ENCODE assay signal across 8 cellular contexts in the genomic region with DNA sequence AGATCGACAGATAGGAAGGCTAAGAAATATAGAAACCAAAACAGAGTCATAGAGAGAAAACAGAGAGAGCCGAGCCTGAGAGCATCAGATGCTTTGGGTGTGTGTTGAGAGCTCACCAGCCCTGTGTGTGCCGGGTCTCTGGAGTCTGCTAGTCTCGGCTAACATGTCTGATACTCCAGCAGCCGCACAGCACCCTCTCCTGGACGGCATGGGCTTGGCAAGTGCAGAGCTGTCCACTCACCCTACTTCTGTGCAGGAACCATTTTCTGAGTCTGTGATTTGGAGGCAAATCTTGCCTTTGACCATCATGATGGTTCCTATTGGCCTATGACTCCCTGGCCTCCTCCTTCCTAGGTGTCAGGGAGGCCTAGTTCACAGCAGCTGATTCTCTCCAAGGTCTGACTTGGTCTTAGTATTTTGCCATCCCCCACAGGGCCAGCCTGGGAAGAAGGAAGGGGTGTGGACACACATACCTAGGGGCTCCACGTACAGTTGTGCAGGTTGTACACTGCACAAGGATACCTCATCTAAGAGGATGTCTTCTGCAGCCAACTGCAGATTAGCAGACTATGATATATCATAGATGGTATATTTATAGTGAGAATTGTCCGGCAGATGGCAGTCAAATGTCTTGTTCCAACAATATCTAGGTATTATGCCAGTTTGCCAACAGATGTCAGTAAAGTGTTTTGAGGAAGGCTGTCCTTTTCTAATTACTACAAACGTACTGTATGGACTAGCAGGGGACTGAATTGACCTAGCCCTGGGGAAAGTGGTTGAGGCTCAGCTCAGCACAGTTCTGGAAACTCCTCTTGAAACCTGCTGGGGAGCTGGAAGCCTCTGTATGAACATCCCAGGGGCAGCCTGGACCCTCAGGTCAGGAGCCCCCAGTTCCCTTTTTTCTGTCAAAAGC. TPM values are rescaled to one million over a fixed set of nuclear protein-coding genes. Genes with fewer than 3 reads are reported as not detected.
DNase-seq lines count a peak whose midpoint lies in the region; ATAC-seq, FAIRE-seq and TF ChIP-seq lines count a peak whose summit lies in the region.

No MANE protein-coding gene starts in this region.

- H3K9me3 ChIP-seq in SJCRH30 (replicated peaks) = no peaks in the 10 kb centered on the region
- H3K9me3 ChIP-seq in pancreas = no peaks in the 10 kb centered on the region
- H3K9me3 ChIP-seq in thyroid gland = no peaks in the 10 kb centered on the region

- peak; percentile 81 to 89 (median 82) for TF ChIP-seq CTCF in pancreas (IDR thresholded peaks at IDR 0.05)
- TF ChIP-seq CTCF in thyroid gland (IDR thresholded peaks at IDR 0.05) = peak; percentile 71 to 98 (median 87)

- H3K4me3 ChIP-seq in SJCRH30 (no peak overlapping the region), pancreas (no peak overlapping the region), thyroid gland (replicated peaks in 1 of 3) (no peak overlapping the region)

- ATAC-seq in HG02571 (IDR thresholded peaks at IDR 0.05; ENCODE audit: unreplicated experiment) (peak; percentile 88), pancreas (peak; percentile 92 to 96 (median 94))

- H3K36me3 ChIP-seq in SJCRH30 (no peaks in the 10 kb centered on the region), pancreas (no peaks in the 10 kb centered on the region), thyroid gland (no peaks in the 10 kb centered on the region)

- DNase-seq in GM04504 (ENCODE audit: low read depth) (peak; percentile 71), NAMALWA (ENCODE audit: low spot score) (peak; percentile 92), SJCRH30 (peak; percentile 89 to 92), activated gamma-delta T cell treated with Interleukin-2 at 50 U/mL for 16 hours (peak; percentile 88), germinal center (ENCODE audit: low spot score) (peak; percentile 86), pancreas (peak; percentile 87 to 96 (median 92)), thyroid gland (peak; percentile 95 to 97)

- no peak overlapping the region for H3K27ac ChIP-seq in SJCRH30
- H3K27ac ChIP-seq in pancreas = peak overlapping the region in 2 of 4 donors; percentile 34 to 42
- peak overlapping the region; percentile 72 to 86 (median 83) for H3K27ac ChIP-seq in thyroid gland

- WGBS in pancreas, 2 donors = 3 to 4% methylated on average over 9 of the region's 9 CpGs
- 3 to 5% methylated on average over 9 of the region's 9 CpGs for WGBS in thyroid gland, 2 donors

- no peak for TF ChIP-seq POLR2A in thyroid gland (IDR thresholded peaks at IDR 0.05)

- H3K4me1 ChIP-seq in SJCRH30 (no peaks in the 10 kb centered on the region), pancreas (peaks cover 7 to 28% (median 9%) of the 10 kb centered on the region in 3 donors), thyroid gland (peaks cover 22 to 23% of the 10 kb centered on the region in 2 donors)

- FAIRE-seq in pancreas (lab: Jason Lieb, UNC) = no peak

- intact Hi-C loops in pancreas (cut with DNase I) (loop anchor here in 1 of 3 donors (10.0 kb wide), 2 partner anchors 134 to 254 kb away; a partner anchor contains a TSS), thyroid gland (cut with DNase I) (loop anchor here (10.0 kb wide), 2 partner anchors 104 to 134 kb away; a partner anchor contains a TSS)

- no peaks in the 10 kb centered on the region; the same call in 1 of the 2 replicates for H3K27me3 ChIP-seq in SJCRH30
- H3K27me3 ChIP-seq in pancreas = no peaks in the 10 kb centered on the region
- no peaks in the 10 kb centered on the region for H3K27me3 ChIP-seq in thyroid gland

RNA-seq across cellular contexts. Expression of a gene that starts 13.0 kb away (rescaled TPM):
- total RNA-seq in SJCRH30 (2014; rRNA removed; shearing (Covaris generic)) = not detected in 2 replicates
- total RNA-seq in pancreas (10 to 100 TPM in 1 of 6 donors, 1 to 10 TPM in 4, under 1 TPM in 1; 0.98 to 13.2 (median 3.3) TPM), thyroid gland (10 to 100 TPM; 14.9 to 25.8 (median 23.1) TPM)
- 1 to 10 TPM; 1.7 to 3.2 TPM for polyA plus RNA-seq in pancreas

RNA-seq across cellular contexts. Expression of a gene that starts 32.4 kb away (rescaled TPM):
- total RNA-seq in SJCRH30 (2014; rRNA removed; shearing (Covaris generic)) = 169 and 173 TPM in 2 replicates
- total RNA-seq in pancreas (100 to 1,000 TPM in 2 of 6 donors, 10 to 100 TPM in 4; 83.6 to 102 (median 87.2) TPM), thyroid gland (1,000 to 10,000 TPM in 1 of 4 donors, 100 to 1,000 TPM in 3; 571 to 1,096 (median 866) TPM)
- 100 to 1,000 TPM in 1 of 2 donors, 10 to 100 TPM in 1; 66.8 to 146 TPM for polyA plus RNA-seq in pancreas
